Comparison of ENCODE assay signal across 1 cellular context in genomic region chr20:21104466-21104761, GRCh38.
TF ChIP-seq lines count a peak whose summit lies in the region.

No MANE protein-coding gene starts in this region.

TF ChIP-seq in GM23338, 12 proteins besides CTCF, POLR2A, EP300 and RAD21 (continued from another document):
- TF ChIP-seq CREB1 (CRISPR knock-in tag; IDR thresholded peaks at IDR 0.05; ENCODE audit: low read depth), result no peak
- no peak for TF ChIP-seq ZNF462 (CRISPR knock-in tag; IDR thresholded peaks at IDR 0.05)
- TF ChIP-seq STAT1 (IDR thresholded peaks at IDR 0.05; ENCODE audit: unreplicated experiment), result no peak
- no peak for TF ChIP-seq ZNF331 (CRISPR knock-in tag; IDR thresholded peaks at IDR 0.05; ENCODE audit: low read depth)
- no peak for TF ChIP-seq EZH2 (IDR thresholded peaks at IDR 0.05; ENCODE audit: low read depth, unreplicated experiment)
- no peak for TF ChIP-seq REST (IDR thresholded peaks at IDR 0.05; ENCODE audit: unreplicated experiment)
- TF ChIP-seq POLR2AphosphoS5 (IDR thresholded peaks at IDR 0.05; ENCODE audit: low read depth), result no peak
